22 cellular contexts compared by ENCODE assay signal in genomic region chr12:114439306-114439705, GRCh38. TPM values are rescaled to one million over a fixed set of nuclear protein-coding genes. Genes with fewer than 3 reads are reported as not detected.
DNase-seq lines count a peak whose midpoint lies in the region; ATAC-seq and TF ChIP-seq lines count a peak whose summit lies in the region.
"Had no signal": no experiment of that assay in that cellular context is flagged by ENCODE, and none has a peak within 500 bp of the region (broad histone marks: within the 10 kb centered on the region; RNA-seq: fewer than 3 reads in every experiment).

No MANE protein-coding gene starts in this region.

- peaks cover 29% of the 10 kb centered on the region for H3K4me1 ChIP-seq in GM23338 (ENCODE audit: insufficient read depth)
- H3K4me1 ChIP-seq in mesendoderm (ENCODE audit: control insufficient read depth, low read depth, low read length) = no peaks in the 10 kb centered on the region
- no peaks in the 10 kb centered on the region for H3K4me1 ChIP-seq in aorta (ENCODE audit: control insufficient read depth in 1 of 2, insufficient read depth in 2 of 2, low read length in 2 of 2)
- H3K4me1 ChIP-seq in HAP-1 = no peaks in the 10 kb centered on the region

- peak overlapping the region; percentile 23 for H3K9ac ChIP-seq in mesendoderm (ENCODE audit: low read length)

- POLR2A ChIA-PET in BJ (lab: Charles Lee) = interaction anchor here (0.7 to 1.3 kb wide), 2 partner anchors 14 to 30 kb away, joined by 3 read pairs; no protein-coding TSS in a partner anchor
- POLR2A ChIA-PET in WTC11 (lab: Charles Lee) = interaction anchor here (0.9 to 1.1 kb wide), 2 partner anchors 30 to 34 kb away, joined by 3 read pairs; no protein-coding TSS in a partner anchor

- intact Hi-C loops in aorta (cut with DNase I) = no loop called here

- TF ChIP-seq CTCF in BJ (IDR thresholded peaks at IDR 0.05; ENCODE audit: insufficient read depth, low read depth, low read length) (no peak), GM23338 (conservative IDR thresholded peaks at IDR 0.05; ENCODE audit: low read depth in 2 of 2) (no peak), WTC11 (IDR thresholded peaks at IDR 0.05) (no peak)

- peaks cover 31% of the 10 kb centered on the region for H3F3A ChIP-seq in GM23338 (replicated peaks; ENCODE audit: low read depth)

- DNase-seq in BJ (ENCODE audit: low read depth) (no peak), GM23338 (ENCODE audit: low spot score) (peak; percentile 64), WTC11 (ENCODE audit: low spot score) (peak; percentile 49), mesendoderm (no peak), aorta (no peak), HAP-1 (ENCODE audit: low spot score in 2 of 2) (no peak), NCI-H345 treated with DMSO at 0.1 percent for 48 hours (lab: John Stamatoyannopoulos, UW; ENCODE audit: unreplicated experiment) (no peak)
- DNase-seq: AML-193, DMS53, EL, HCEC 1CT, Kasumi-1, NCI-H1694, NCI-H2081, NCI-H2171 treated with DMSO at 0.1 percent for 48 hours, NCI-H446, NCI-H526 treated with DMSO at 0.1 percent for 48 hours, Right ventricle myocardium superior had no signal

- 0 out of 2 replicates have a peak overlapping the region, but pooled peaks have one; percentile 53 for H2AFZ ChIP-seq in GM23338

- H3K27me3 Mint-ChIP-seq in GM23338 (ENCODE audit: insufficient read depth, low read depth, poor library complexity) (peaks cover 87% of the 10 kb centered on the region), WTC11 (ENCODE audit: low read depth) (peaks cover 100% of the 10 kb centered on the region)

- H3K18ac ChIP-seq in mesendoderm (ENCODE audit: low read length) = no peak overlapping the region

- no peaks in the 10 kb centered on the region for H3K79me1 ChIP-seq in mesendoderm (ENCODE audit: low read length)

- H3K79me2 ChIP-seq in GM23338 (replicated peaks; ENCODE audit: insufficient read depth) (no peaks in the 10 kb centered on the region), mesendoderm (ENCODE audit: control insufficient read depth, insufficient read depth, low read length) (no peaks in the 10 kb centered on the region)

- peak overlapping the region; percentile 62 for H3K56ac ChIP-seq in mesendoderm (ENCODE audit: low read length)

- in situ Hi-C loops in HAP-1 (cut with MboI; ENCODE audit: low sequenced_read_pairs) = no loop called here

- no peak overlapping the region for H2AK5ac ChIP-seq in mesendoderm (ENCODE audit: low read length)

- H2BK15ac ChIP-seq in mesendoderm (replicated peaks; ENCODE audit: low read depth) = no peak overlapping the region

- no CpG with 5 or more reads among the region's 25 CpGs for WGBS in mesendoderm (ENCODE audit: extremely low coverage, insufficient coverage, low lambda C conversion rate)
- 2 to 4% methylated on average over 25 of the region's 25 CpGs for WGBS in aorta, 2 donors

- H2BK5ac ChIP-seq in mesendoderm (ENCODE audit: low read length) = no peak overlapping the region

- H3K4me2 ChIP-seq in GM23338 (peak overlapping the region; percentile 66), mesendoderm (ENCODE audit: low read length) (peak overlapping the region; percentile 17)

- no peak overlapping the region for H2BK120ac ChIP-seq in mesendoderm (ENCODE audit: low read depth, low read length)

- H3K4me3 ChIP-seq in BJ (ENCODE audit: low read depth, low read length) (peak overlapping the region; percentile 20; the same call in 1 of the 2 replicates), GM23338 (peak overlapping the region; percentile 21), mesendoderm (ENCODE audit: low read length) (no peak overlapping the region), aorta (ENCODE audit: low read length in 2 of 2) (no peak overlapping the region), HAP-1 (no peak overlapping the region)

- H3K27me3 ChIP-seq in BJ (ENCODE audit: control insufficient read depth, insufficient read depth, low read length) = peaks cover 28% of the 10 kb centered on the region
- H3K27me3 ChIP-seq in GM23338 (ENCODE audit: insufficient read depth) = peaks cover 100% of the 10 kb centered on the region
- peaks cover 71% of the 10 kb centered on the region for H3K27me3 ChIP-seq in mesendoderm (ENCODE audit: insufficient read depth, low read length, poor library complexity)
- no peaks in the 10 kb centered on the region for H3K27me3 ChIP-seq in aorta (ENCODE audit: control insufficient read depth in 1 of 2, insufficient read depth in 2 of 2, low read length in 1 of 2)
- no peaks in the 10 kb centered on the region for H3K27me3 ChIP-seq in HAP-1 (ENCODE audit: low read depth)

- ATAC-seq in GM23338 (peak; percentile 16), WTC11 (peak; percentile 11), aorta (ENCODE audit: low FRiP score) (no peak)

- H4K5ac ChIP-seq in mesendoderm (ENCODE audit: low read length) = no peak overlapping the region

- H3K9me3 ChIP-seq in aorta (ENCODE audit: control insufficient read depth, low read length) (peaks cover 4% of the 10 kb centered on the region), HAP-1 (no peaks in the 10 kb centered on the region)

- H3K4me3 Mint-ChIP-seq in GM23338 = peak overlapping the region; percentile 47; the same call in 1 of the 3 replicates
- peak overlapping the region; percentile 29 for H3K4me3 Mint-ChIP-seq in WTC11

- peaks cover 13% of the 10 kb centered on the region; the same call in 2 of the 3 replicates for H3K9me3 Mint-ChIP-seq in GM23338
- peaks cover 6% of the 10 kb centered on the region for H3K9me3 Mint-ChIP-seq in WTC11

- H3K36me3 ChIP-seq in BJ (ENCODE audit: control insufficient read depth, insufficient read depth, low read length) (no peaks in the 10 kb centered on the region), GM23338 (ENCODE audit: insufficient read depth) (no peaks in the 10 kb centered on the region; the same call in 1 of the 2 replicates), mesendoderm (ENCODE audit: control insufficient read depth, insufficient read depth, low read length) (no peaks in the 10 kb centered on the region), aorta (ENCODE audit: control insufficient read depth in 1 of 2, insufficient read depth in 2 of 2, low read length in 1 of 2) (no peaks in the 10 kb centered on the region), HAP-1 (replicated peaks) (no peaks in the 10 kb centered on the region)

- no peak overlapping the region for H3K23ac ChIP-seq in mesendoderm (ENCODE audit: low read length)

- H3K27ac Mint-ChIP-seq in GM23338 (no peak overlapping the region), WTC11 (no peak overlapping the region)

- H3K27ac ChIP-seq in GM23338 (ENCODE audit: low read depth) (no peak overlapping the region), mesendoderm (ENCODE audit: low read depth, low read length) (no peak overlapping the region), aorta (ENCODE audit: low read depth in 1 of 2, low read length in 2 of 2) (no peak overlapping the region)

- H4K20me1 ChIP-seq in GM23338 (replicated peaks; ENCODE audit: insufficient read depth) = peaks cover 47% of the 10 kb centered on the region

- H4K8ac ChIP-seq in mesendoderm (ENCODE audit: low read depth, low read length) = no peak overlapping the region

- H3K4ac ChIP-seq in mesendoderm (ENCODE audit: low read depth, low read length) = no peak overlapping the region

- CTCF ChIA-PET in BJ (lab: Yijun Ruan, JAX) (interaction anchor here (1.4 kb wide), 1 partner anchor 34 kb away, joined by 3 read pairs; no protein-coding TSS in a partner anchor), WTC11 (lab: Charles Lee) (interaction anchor here (0.6 to 1.6 kb wide), 10 partner anchors 26 to 273 kb away, joined by 3 to 9 read pairs (median 3); partner anchors contain the start of gene TBX3)

- H3K36me3 Mint-ChIP-seq in GM23338 (ENCODE audit: low read depth) (peaks cover 5% of the 10 kb centered on the region), WTC11 (peaks cover 5% of the 10 kb centered on the region)

- no peaks in the 10 kb centered on the region for H3K9me2 ChIP-seq in GM23338 (ENCODE audit: insufficient read depth)

- H3K4me1 Mint-ChIP-seq in GM23338 (peaks cover 31% of the 10 kb centered on the region), WTC11 (peaks cover 37% of the 10 kb centered on the region)

TF ChIP-seq in GM23338, 12 proteins besides CTCF, POLR2A, EP300 and RAD21 (continues in another document):
- TF ChIP-seq ZNF114 (CRISPR knock-in tag; IDR thresholded peaks at IDR 0.05) = no peak

TF ChIP-seq in WTC11, 78 proteins besides CTCF, POLR2A, EP300 and RAD21 (continues in another document):
- TF ChIP-seq SOX15 (CRISPR knock-in tag; IDR thresholded peaks at IDR 0.05) (no peak), TEAD1 (CRISPR knock-in tag; IDR thresholded peaks at IDR 0.05) (no peak), JUN (CRISPR knock-in tag; IDR thresholded peaks at IDR 0.05) (no peak), ZNF138 (CRISPR knock-in tag; conservative IDR thresholded peaks at IDR 0.05) (no peak), TP53 (CRISPR knock-in tag; IDR thresholded peaks at IDR 0.05) (no peak), FOXJ3 (CRISPR knock-in tag; IDR thresholded peaks at IDR 0.05; ENCODE audit: borderline replicate concordance) (no peak), ELF4 (CRISPR knock-in tag; IDR thresholded peaks at IDR 0.05; ENCODE audit: low read depth) (no peak)
- TF ChIP-seq, protein P1, sequence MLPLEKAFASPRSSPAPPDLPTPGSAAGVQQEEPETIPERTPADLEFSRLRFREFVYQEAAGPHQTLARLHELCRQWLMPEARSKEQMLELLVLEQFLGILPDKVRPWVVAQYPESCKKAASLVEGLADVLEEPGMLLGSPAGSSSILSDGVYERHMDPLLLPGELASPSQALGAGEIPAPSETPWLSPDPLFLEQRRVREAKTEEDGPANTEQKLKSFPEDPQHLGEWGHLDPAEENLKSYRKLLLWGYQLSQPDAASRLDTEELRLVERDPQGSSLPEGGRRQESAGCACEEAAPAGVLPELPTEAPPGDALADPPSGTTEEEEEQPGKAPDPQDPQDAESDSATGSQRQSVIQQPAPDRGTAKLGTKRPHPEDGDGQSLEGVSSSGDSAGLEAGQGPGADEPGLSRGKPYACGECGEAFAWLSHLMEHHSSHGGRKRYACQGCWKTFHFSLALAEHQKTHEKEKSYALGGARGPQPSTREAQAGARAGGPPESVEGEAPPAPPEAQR (CRISPR knock-in tag; IDR thresholded peaks at IDR 0.05) = no peak

RNA-seq across cellular contexts. Expression of gene TBX5, which starts 33.4 kb away (rescaled TPM):
- 29.1 and 30.8 TPM in 2 replicates for polyA plus RNA-seq in BJ (2011; rRNA removed)
- 41.4 and 45.3 TPM in 2 replicates for polyA minus RNA-seq in BJ (2011; rRNA and poly(A)+ RNA removed)
- total RNA-seq in GM23338 (2014; rRNA removed; shearing (Covaris generic)) = 0.21 TPM in 1 of 2 replicates, not detected in the other
- not detected in 2 replicates for polyA plus RNA-seq in GM23338 (2016; fragmentation: Nextera tagmentation; extraction: Ambion mirVana)
- 0.21 to 0.33 TPM (median 0.21 TPM) in 3 replicates for total RNA-seq in WTC11 (2021)
- polyA plus RNA-seq in mesendoderm (2013, experiment 1 of 2) = 0.10 TPM
- polyA plus RNA-seq in mesendoderm (2013, experiment 2 of 2) = 0.13 TPM
- total RNA-seq in aorta = under 1 TPM in 1 of 2 donors, not detected in 1; 0.42 TPM
- polyA plus RNA-seq in aorta = under 1 TPM in 1 of 2 donors, not detected in 1; 0.33 TPM
- total RNA-seq: A172, MCF 10A, RPMI7951, SK-MEL-5 had no signal

Comparison
In these comparisons a context has a peak if more than half of its experiments do, and no peak if none do; other contexts are left out.
1. DNase-seq: peak in GM23338 (single experiment) and WTC11 (single experiment); none in BJ (single experiment), mesendoderm (single experiment), aorta (0 of 2), HAP-1 (0 of 2) and NCI-H345 treated with DMSO at 0.1 percent for 48 hours (single experiment).
2. H3K4me3 ChIP-seq: peak in BJ (single experiment) and GM23338 (single experiment); none in mesendoderm (single experiment), aorta (0 of 2) and HAP-1 (single experiment).